ENCODE assay signal across 1 cellular context in genomic region chr2:28870146-28870891, GRCh38.
TF ChIP-seq lines count a peak whose summit lies in the region.

TRMT61B (minus strand) TSS chr2:28870309; CDS start chr2:28870277, 32 bp downstream.

TF ChIP-seq in K562, 482 proteins besides CTCF, POLR2A, EP300 and RAD21 (continued from another document):
- TF ChIP-seq, protein P1, sequence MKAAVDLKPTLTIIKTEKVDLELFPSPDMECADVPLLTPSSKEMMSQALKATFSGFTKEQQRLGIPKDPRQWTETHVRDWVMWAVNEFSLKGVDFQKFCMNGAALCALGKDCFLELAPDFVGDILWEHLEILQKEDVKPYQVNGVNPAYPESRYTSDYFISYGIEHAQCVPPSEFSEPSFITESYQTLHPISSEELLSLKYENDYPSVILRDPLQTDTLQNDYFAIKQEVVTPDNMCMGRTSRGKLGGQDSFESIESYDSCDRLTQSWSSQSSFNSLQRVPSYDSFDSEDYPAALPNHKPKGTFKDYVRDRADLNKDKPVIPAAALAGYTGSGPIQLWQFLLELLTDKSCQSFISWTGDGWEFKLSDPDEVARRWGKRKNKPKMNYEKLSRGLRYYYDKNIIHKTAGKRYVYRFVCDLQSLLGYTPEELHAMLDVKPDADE (conservative IDR thresholded peaks at IDR 0.05; ENCODE audit: control insufficient read depth, low read depth, low read length) = peak; percentile 77
- no peak for TF ChIP-seq ZNF347 (CRISPR knock-in tag; IDR thresholded peaks at IDR 0.05; ENCODE audit: low read depth)
- peak in 1 of 2 experiments; percentile 86 for TF ChIP-seq NCOA2 (IDR thresholded peaks at IDR 0.05; ENCODE audit: partially characterized antibody in 2 of 2)
- no peak for TF ChIP-seq CEBPZ (IDR thresholded peaks at IDR 0.05; ENCODE audit: borderline replicate concordance, low read depth, low read length)
- peak; percentile 97 for TF ChIP-seq DIDO1 (tag; IDR thresholded peaks at IDR 0.05; ENCODE audit: low read depth)
- TF ChIP-seq HDAC8 (tag; IDR thresholded peaks at IDR 0.05) = no peak
- peak; percentile 41; the same call in 1 of the 2 replicates for TF ChIP-seq TCF7L2 (IDR thresholded peaks at IDR 0.05; ENCODE audit: low read depth, low read length)
- 0 out of 2 replicates have a peak, but pooled peaks have one; percentile 38 for TF ChIP-seq GATAD2A (IDR thresholded peaks at IDR 0.05)
- 0 out of 2 replicates have a peak, but pooled peaks have one; percentile 25 for TF ChIP-seq ZNF583 (CRISPR knock-in tag; IDR thresholded peaks at IDR 0.05)
- TF ChIP-seq, protein P2, sequence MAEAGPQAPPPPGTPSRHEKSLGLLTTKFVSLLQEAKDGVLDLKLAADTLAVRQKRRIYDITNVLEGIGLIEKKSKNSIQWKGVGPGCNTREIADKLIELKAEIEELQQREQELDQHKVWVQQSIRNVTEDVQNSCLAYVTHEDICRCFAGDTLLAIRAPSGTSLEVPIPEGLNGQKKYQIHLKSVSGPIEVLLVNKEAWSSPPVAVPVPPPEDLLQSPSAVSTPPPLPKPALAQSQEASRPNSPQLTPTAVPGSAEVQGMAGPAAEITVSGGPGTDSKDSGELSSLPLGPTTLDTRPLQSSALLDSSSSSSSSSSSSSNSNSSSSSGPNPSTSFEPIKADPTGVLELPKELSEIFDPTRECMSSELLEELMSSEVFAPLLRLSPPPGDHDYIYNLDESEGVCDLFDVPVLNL (CRISPR knock-in tag; IDR thresholded peaks at IDR 0.05; ENCODE audit: low read depth) = peak; percentile 85; the same call in 1 of the 2 replicates
- TF ChIP-seq MYC (IDR thresholded peaks at IDR 0.05; ENCODE audit: low read depth, low read length) = peak; percentile 99
- peak; percentile 72; the same call in 1 of the 2 replicates for TF ChIP-seq MYC (CRISPR knock-in tag; IDR thresholded peaks at IDR 0.05; ENCODE audit: borderline replicate concordance, low read depth)
- peak; percentile 84; the same call in 1 of the 2 replicates for TF ChIP-seq ZBTB2 (IDR thresholded peaks at IDR 0.05)
- TF ChIP-seq YBX1 (IDR thresholded peaks at IDR 0.05) = no peak
- TF ChIP-seq ASH1L (IDR thresholded peaks at IDR 0.05; ENCODE audit: borderline replicate concordance, low read depth, partially characterized antibody) = peak; percentile 51
- no peak for TF ChIP-seq SAFB2 (IDR thresholded peaks at IDR 0.05; ENCODE audit: borderline replicate concordance, low read depth, low read length, severe bottlenecking)
- no peak for TF ChIP-seq HDGF (IDR thresholded peaks at IDR 0.05)
- TF ChIP-seq, protein P3, sequence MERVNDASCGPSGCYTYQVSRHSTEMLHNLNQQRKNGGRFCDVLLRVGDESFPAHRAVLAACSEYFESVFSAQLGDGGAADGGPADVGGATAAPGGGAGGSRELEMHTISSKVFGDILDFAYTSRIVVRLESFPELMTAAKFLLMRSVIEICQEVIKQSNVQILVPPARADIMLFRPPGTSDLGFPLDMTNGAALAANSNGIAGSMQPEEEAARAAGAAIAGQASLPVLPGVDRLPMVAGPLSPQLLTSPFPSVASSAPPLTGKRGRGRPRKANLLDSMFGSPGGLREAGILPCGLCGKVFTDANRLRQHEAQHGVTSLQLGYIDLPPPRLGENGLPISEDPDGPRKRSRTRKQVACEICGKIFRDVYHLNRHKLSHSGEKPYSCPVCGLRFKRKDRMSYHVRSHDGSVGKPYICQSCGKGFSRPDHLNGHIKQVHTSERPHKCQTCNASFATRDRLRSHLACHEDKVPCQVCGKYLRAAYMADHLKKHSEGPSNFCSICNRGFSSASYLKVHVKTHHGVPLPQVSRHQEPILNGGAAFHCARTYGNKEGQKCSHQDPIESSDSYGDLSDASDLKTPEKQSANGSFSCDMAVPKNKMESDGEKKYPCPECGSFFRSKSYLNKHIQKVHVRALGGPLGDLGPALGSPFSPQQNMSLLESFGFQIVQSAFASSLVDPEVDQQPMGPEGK (CRISPR knock-in tag; IDR thresholded peaks at IDR 0.05; ENCODE audit: borderline replicate concordance) = no peak
- TF ChIP-seq AFF1 (IDR thresholded peaks at IDR 0.05; ENCODE audit: low read depth in 1 of 2, partially characterized antibody in 2 of 2) = peak in 1 of 2 experiments; percentile 81
- peak; percentile 57; the same call in 1 of the 2 replicates for TF ChIP-seq GTF2F1 (IDR thresholded peaks at IDR 0.05; ENCODE audit: low read depth, low read length)
- no peak for TF ChIP-seq KLF16 (IDR thresholded peaks at IDR 0.05)
- TF ChIP-seq FOXK2 (conservative IDR thresholded peaks at IDR 0.05 in 1 of 2, IDR thresholded peaks at IDR 0.05 in 1 of 2; ENCODE audit: low read depth in 2 of 2) = peak; percentile 91 to 96
- TF ChIP-seq SLC30A9 (CRISPR knock-in tag; IDR thresholded peaks at IDR 0.05) = no peak
- TF ChIP-seq, protein P4, sequence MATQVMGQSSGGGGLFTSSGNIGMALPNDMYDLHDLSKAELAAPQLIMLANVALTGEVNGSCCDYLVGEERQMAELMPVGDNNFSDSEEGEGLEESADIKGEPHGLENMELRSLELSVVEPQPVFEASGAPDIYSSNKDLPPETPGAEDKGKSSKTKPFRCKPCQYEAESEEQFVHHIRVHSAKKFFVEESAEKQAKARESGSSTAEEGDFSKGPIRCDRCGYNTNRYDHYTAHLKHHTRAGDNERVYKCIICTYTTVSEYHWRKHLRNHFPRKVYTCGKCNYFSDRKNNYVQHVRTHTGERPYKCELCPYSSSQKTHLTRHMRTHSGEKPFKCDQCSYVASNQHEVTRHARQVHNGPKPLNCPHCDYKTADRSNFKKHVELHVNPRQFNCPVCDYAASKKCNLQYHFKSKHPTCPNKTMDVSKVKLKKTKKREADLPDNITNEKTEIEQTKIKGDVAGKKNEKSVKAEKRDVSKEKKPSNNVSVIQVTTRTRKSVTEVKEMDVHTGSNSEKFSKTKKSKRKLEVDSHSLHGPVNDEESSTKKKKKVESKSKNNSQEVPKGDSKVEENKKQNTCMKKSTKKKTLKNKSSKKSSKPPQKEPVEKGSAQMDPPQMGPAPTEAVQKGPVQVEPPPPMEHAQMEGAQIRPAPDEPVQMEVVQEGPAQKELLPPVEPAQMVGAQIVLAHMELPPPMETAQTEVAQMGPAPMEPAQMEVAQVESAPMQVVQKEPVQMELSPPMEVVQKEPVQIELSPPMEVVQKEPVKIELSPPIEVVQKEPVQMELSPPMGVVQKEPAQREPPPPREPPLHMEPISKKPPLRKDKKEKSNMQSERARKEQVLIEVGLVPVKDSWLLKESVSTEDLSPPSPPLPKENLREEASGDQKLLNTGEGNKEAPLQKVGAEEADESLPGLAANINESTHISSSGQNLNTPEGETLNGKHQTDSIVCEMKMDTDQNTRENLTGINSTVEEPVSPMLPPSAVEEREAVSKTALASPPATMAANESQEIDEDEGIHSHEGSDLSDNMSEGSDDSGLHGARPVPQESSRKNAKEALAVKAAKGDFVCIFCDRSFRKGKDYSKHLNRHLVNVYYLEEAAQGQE (CRISPR knock-in tag; IDR thresholded peaks at IDR 0.05; ENCODE audit: low read depth) = peak; percentile 48; the same call in 1 of the 2 replicates
- peak; percentile 42 for TF ChIP-seq SAP30 (IDR thresholded peaks at IDR 0.05; ENCODE audit: borderline replicate concordance, insufficient read depth, low read depth, low read length, poor library complexity, severe bottlenecking)
- peak; percentile 28; the same call in 1 of the 2 replicates for TF ChIP-seq SOX6 (IDR thresholded peaks at IDR 0.05)
- TF ChIP-seq SPI1 (IDR thresholded peaks at IDR 0.05; ENCODE audit: borderline replicate concordance, low read depth, low read length) = peak; percentile 34; the same call in 1 of the 2 replicates
- TF ChIP-seq TBP (optimal IDR thresholded peaks at IDR 0.05; ENCODE audit: low read depth, low read length) = peak; percentile 86
- peak; percentile 91 for TF ChIP-seq RB1 (IDR thresholded peaks at IDR 0.05; ENCODE audit: low read depth)
- TF ChIP-seq, protein P5, sequence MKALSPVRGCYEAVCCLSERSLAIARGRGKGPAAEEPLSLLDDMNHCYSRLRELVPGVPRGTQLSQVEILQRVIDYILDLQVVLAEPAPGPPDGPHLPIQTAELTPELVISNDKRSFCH (CRISPR knock-in tag; IDR thresholded peaks at IDR 0.05) = no peak
- TF ChIP-seq, protein P5 (tag; IDR thresholded peaks at IDR 0.05) = 0 out of 2 replicates have a peak, but pooled peaks have one; percentile 28
- TF ChIP-seq TCF7 (IDR thresholded peaks at IDR 0.05; ENCODE audit: borderline replicate concordance) = peak; percentile 76
- TF ChIP-seq GABPB1 (CRISPR knock-in tag; IDR thresholded peaks at IDR 0.05) = peak; percentile 54; the same call in 1 of the 2 replicates
- TF ChIP-seq BRF1 (IDR thresholded peaks at IDR 0.05; ENCODE audit: borderline replicate concordance, extremely low read depth, insufficient read length) = no peak
- TF ChIP-seq MBD2 (IDR thresholded peaks at IDR 0.05; ENCODE audit: borderline replicate concordance, low read depth) = peak; percentile 74; the same call in 1 of the 2 replicates
- peak; percentile 100 for TF ChIP-seq CREM (IDR thresholded peaks at IDR 0.05; ENCODE audit: low read depth)
